1 cellular context compared by ENCODE assay signal in the genomic region with DNA sequence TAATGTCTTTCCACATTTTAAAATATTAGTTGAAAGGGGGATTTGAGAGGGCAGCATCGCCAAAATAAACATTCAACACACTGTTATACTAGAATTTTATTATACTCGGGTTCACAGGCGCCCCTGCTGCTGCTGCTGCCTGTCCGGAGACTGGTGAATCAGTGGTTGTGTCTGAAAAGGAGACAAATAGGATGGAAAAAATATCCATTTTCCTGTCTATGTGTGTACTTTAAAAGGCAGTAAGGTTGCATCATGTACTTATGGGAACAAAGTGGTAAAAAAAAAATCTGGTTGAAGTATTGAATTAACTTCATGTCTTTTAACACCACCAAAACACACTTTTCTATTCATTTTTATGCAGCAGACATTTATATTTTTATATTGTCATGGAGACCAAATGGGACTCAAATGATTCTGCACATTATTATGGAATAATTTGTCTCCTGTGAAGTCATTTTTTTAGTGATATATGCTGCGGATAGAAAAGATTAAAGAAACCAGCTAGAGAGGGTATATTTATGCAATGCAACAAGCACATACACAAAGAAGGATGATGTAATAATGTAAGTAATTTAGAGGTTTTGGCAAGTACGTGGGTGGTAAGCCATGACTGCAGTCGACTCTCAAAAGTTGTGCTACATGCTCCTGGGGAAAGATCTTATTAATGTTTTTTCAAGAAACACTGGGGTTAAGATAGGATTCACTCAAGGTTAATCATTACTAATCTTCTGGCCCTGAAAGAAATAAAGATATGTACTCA.
A peak's percentile ranks its signal among the peaks of the same experiment; 100 is the strongest.
TF ChIP-seq lines count a peak whose summit lies in the region.

No MANE protein-coding gene starts in this region.

TF ChIP-seq in HepG2, 621 proteins besides CTCF, POLR2A, EP300 and RAD21:
- TF ChIP-seq CEBPB (IDR thresholded peaks at IDR 0.05; ENCODE audit: borderline replicate concordance, low read depth, low read length) (0 out of 2 replicates have a peak, but pooled peaks have one; percentile 10), ATF7 (IDR thresholded peaks at IDR 0.05) (peak; percentile 32; the same call in 1 of the 2 replicates), ATF7 (CRISPR knock-in tag; IDR thresholded peaks at IDR 0.05) (no peak), KLF9 (CRISPR knock-in tag; IDR thresholded peaks at IDR 0.05; ENCODE audit: low read depth) (no peak)
TF ChIP-seq in HepG2: peak in this region for 2.
